In genomic region chr20:10581823-10582222, GRCh38 we compare ENCODE assay signal across 16 cellular contexts.
A peak's percentile ranks its signal among the peaks of the same experiment; 100 is the strongest.
DNase-seq lines count a peak whose midpoint lies in the region; ATAC-seq and TF ChIP-seq lines count a peak whose summit lies in the region.
"Had no signal": no experiment of that assay in that cellular context is flagged by ENCODE, and none has a peak within 500 bp of the region (broad histone marks: within the 10 kb centered on the region; RNA-seq: fewer than 3 reads in every experiment).

No MANE protein-coding gene starts in this region.

- CTCF ChIA-PET in mammary epithelial cell (lab: Charles Lee; ENCODE audit: low non-redundant PET): no interaction called here

- H3K4me3 ChIP-seq in mammary epithelial cell (replicated peaks in 1 of 3; ENCODE audit: insufficient read depth in 1 of 3, low read depth in 2 of 3, low read length in 3 of 3) (no peak overlapping the region), breast epithelium (no peak overlapping the region), SJSA1 (no peak overlapping the region), dorsolateral prefrontal cortex (no peak overlapping the region)

- no peak overlapping the region for H3K9ac ChIP-seq in mammary epithelial cell (ENCODE audit: insufficient read depth, low read length)

- no peak for TF ChIP-seq CTCF in mammary epithelial cell (conservative IDR thresholded peaks at IDR 0.05 in 1 of 2, IDR thresholded peaks at IDR 0.05 in 1 of 2; ENCODE audit: extremely low read depth in 1 of 2, insufficient read depth in 1 of 2, low read depth in 1 of 2, low read length in 2 of 2)
- TF ChIP-seq CTCF in breast epithelium (IDR thresholded peaks at IDR 0.05): no peak
- TF ChIP-seq CTCF in dorsolateral prefrontal cortex (IDR thresholded peaks at IDR 0.05 in 54 of 56, conservative IDR thresholded peaks at IDR 0.05 in 2 of 56; ENCODE audit: low read depth in 1 of 56, partially characterized antibody in 56 of 56): no peak

- no peaks in the 10 kb centered on the region for H4K20me1 ChIP-seq in mammary epithelial cell (ENCODE audit: insufficient read depth, low read length)

- H3K4me2 ChIP-seq in mammary epithelial cell (ENCODE audit: insufficient read depth, low read depth, low read length): peak overlapping the region; percentile 14

- WGBS in mammary epithelial cell (ENCODE audit: low coverage, missing lambda C conversion rate): 29% methylated on average over 3 of the region's 4 CpGs

- H3K9me3 ChIP-seq in mammary epithelial cell (replicated peaks; ENCODE audit: insufficient read depth, low read length): no peaks in the 10 kb centered on the region
- no peaks in the 10 kb centered on the region for H3K9me3 ChIP-seq in breast epithelium
- no peaks in the 10 kb centered on the region for H3K9me3 ChIP-seq in SJSA1 (replicated peaks)
- H3K9me3 ChIP-seq: neutrophil had no signal

- H3K79me2 ChIP-seq in mammary epithelial cell (ENCODE audit: insufficient read depth, low read length): no peaks in the 10 kb centered on the region

- no peak for ATAC-seq in GM19467 (IDR thresholded peaks at IDR 0.05; ENCODE audit: unreplicated experiment)

- peaks cover 48% of the 10 kb centered on the region for H3K4me1 ChIP-seq in mammary epithelial cell (ENCODE audit: insufficient read depth, low read length)
- H3K4me1 ChIP-seq in breast epithelium: no peaks in the 10 kb centered on the region
- peaks cover 54% of the 10 kb centered on the region for H3K4me1 ChIP-seq in SJSA1 (replicated peaks)

- dilution Hi-C loops in mammary epithelial cell (cut with HindIII; ENCODE audit: low sequenced_read_pairs): no loop called here

- H3K36me3 ChIP-seq in mammary epithelial cell (ENCODE audit: insufficient read depth, low read length): no peaks in the 10 kb centered on the region
- no peaks in the 10 kb centered on the region for H3K36me3 ChIP-seq in breast epithelium
- H3K36me3 ChIP-seq in SJSA1: no peaks in the 10 kb centered on the region
- H3K36me3 ChIP-seq: neutrophil had no signal

- no peaks in the 10 kb centered on the region for H3K27me3 ChIP-seq in mammary epithelial cell (ENCODE audit: insufficient read depth, low read length)
- H3K27me3 ChIP-seq in breast epithelium: no peaks in the 10 kb centered on the region
- H3K27me3 ChIP-seq in SJSA1 (replicated peaks): no peaks in the 10 kb centered on the region
- H3K27me3 ChIP-seq in dorsolateral prefrontal cortex: no peaks in the 10 kb centered on the region
- H3K27me3 ChIP-seq: neutrophil had no signal

- in situ Hi-C loops in mammary epithelial cell (cut with MboI; ENCODE audit: low sequenced_read_pairs in 2 of 2): no loop called here

- intact Hi-C loops in mammary epithelial cell (cut with micrococcal nuclease): loop anchor here (2.0 kb wide), 1 partner anchor 17 kb away; no protein-coding TSS in a partner anchor
- intact Hi-C loops in breast epithelium (cut with DNase I; ENCODE audit: low total_unique reads): no loop called here
- intact Hi-C loops in dorsolateral prefrontal cortex (cut with DNase I): no loop called here

- H2AFZ ChIP-seq in mammary epithelial cell (ENCODE audit: low read depth, low read length): no peak overlapping the region

- no peak for DNase-seq in mammary epithelial cell
- DNase-seq in breast epithelium (ENCODE audit: low spot score in 2 of 2): no peak
- DNase-seq in SJSA1 (ENCODE audit: low read depth in 1 of 2, low spot score in 2 of 2): peak; percentile 56 to 78
- peak; percentile 41 for DNase-seq in fibroblast of peridontal ligament (ENCODE audit: extremely low read depth)
- no peak for DNase-seq in NCI-H69 (lab: John Stamatoyannopoulos, UW)
- DNase-seq in NK-92 (lab: John Stamatoyannopoulos, UW; ENCODE audit: unreplicated experiment): no peak
- no peak for DNase-seq in dorsolateral prefrontal cortex
- DNase-seq: activated CD4-positive, alpha-beta T cell treated with anti-CD3 and anti-CD28 coated beads, Interleukin-2, amount 10 ng/mL, durations not matched to agents 24 days and 14 days; COR-L47; GOT3; Karpas-422; NCI-H146; NCI-H510A; stimulated activated naive CD4-positive, alpha-beta T cell treated with Interleukin-2 at 50 U/mL for 16 hours had no signal

- no TSS peak for BruUV-seq in mammary epithelial cell (replicated peaks; lab: Mats Ljungman, UMichigan)

- H3K27ac ChIP-seq in mammary epithelial cell (ENCODE audit: insufficient read depth, low read depth, low read length) (no peak overlapping the region), breast epithelium (no peak overlapping the region), SJSA1 (no peak overlapping the region), dorsolateral prefrontal cortex (no peak overlapping the region)
- H3K27ac ChIP-seq: neutrophil had no signal

- no peak for TF ChIP-seq POLR2A in breast epithelium (IDR thresholded peaks at IDR 0.05)

Comparison
In these comparisons a context has a peak if more than half of its experiments do, and no peak if none do; other contexts are left out.
1. DNase-seq: peak in SJSA1 (2 of 2) and fibroblast of peridontal ligament (single experiment); none in mammary epithelial cell (single experiment), breast epithelium (0 of 2), NCI-H69 (single experiment), NK-92 (single experiment) and dorsolateral prefrontal cortex (0 of 10).